In the genomic region with DNA sequence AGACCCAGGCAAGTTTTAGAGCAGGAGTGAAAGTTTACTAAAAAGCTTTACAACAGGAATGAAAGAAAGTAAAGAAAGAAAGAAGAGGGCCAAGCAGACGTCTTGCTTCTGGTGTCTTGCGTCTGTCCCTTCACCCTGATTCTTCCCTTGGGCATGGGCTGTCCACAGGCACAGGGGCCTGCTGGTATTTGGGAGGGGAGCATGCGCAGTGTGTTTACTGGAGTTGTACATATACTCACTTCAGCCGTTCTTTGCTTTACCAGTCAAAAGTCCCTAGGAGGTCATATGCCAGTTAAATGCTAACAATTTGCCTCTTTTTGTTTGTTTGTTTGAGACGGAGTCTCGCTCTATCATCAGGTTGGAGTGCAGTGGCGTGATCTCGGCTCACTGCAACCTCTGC, we compare ENCODE assay signal across 22 cellular contexts.
"Had no signal": no experiment of that assay in that cellular context is flagged by ENCODE, and none has a peak within 500 bp of the region (broad histone marks: within the 10 kb centered on the region; RNA-seq: fewer than 3 reads in every experiment).

No MANE protein-coding gene starts in this region.

- H3K36me3 Mint-ChIP-seq: naive B cell; stimulated activated naive B cell treated with anti-CD40 and anti-IgM and Interleukin-4, amounts not matched to agents 10 μg/mL and 1 μg/mL and 100 μg/mL, for 72 hours had no signal

- DNase-seq: cortex of kidney; dorsolateral prefrontal cortex; effector CD8-positive, alpha-beta T cell; heart right ventricle; hypothalamus; kidney glomerular epithelial cell; naive B cell; spleen; stimulated activated CD4-positive, alpha-beta T cell treated with anti-CD3 and anti-CD28 coated beads, Interleukin-15, amount 100 ng/mL, for 24 hours; stimulated activated CD4-positive, alpha-beta T cell treated with anti-CD3 and anti-CD28 coated beads, Interleukin-1b, Interleukin-23, amount 100 ng/mL, for 48 hours; stimulated activated CD4-positive, alpha-beta T cell treated with anti-CD3 and anti-CD28 coated beads, Interleukin-4, amount 100 ng/mL, for 24 hours; stimulated activated naive B cell treated with anti-CD40 and anti-IgM and Interleukin-4, amounts not matched to agents 10 μg/mL and 1 μg/mL and 100 μg/mL, for 72 hours; stimulated activated naive CD8-positive, alpha-beta T cell treated with anti-CD3 and anti-CD28 coated beads, Interleukin-15, amount 100 ng/mL, for 72 hours; transverse colon had no signal

- H3K4me3 Mint-ChIP-seq: naive B cell; nephron; stimulated activated naive B cell treated with anti-CD40 and anti-IgM and Interleukin-4, amounts not matched to agents 10 μg/mL and 1 μg/mL and 100 μg/mL, for 72 hours; stimulated activated naive CD8-positive, alpha-beta T cell treated with anti-CD3 and anti-CD28 coated beads, Interleukin-15, amount 100 ng/mL, for 72 hours had no signal

- H3K27ac Mint-ChIP-seq: naive B cell; nephron; stimulated activated naive B cell treated with anti-CD40 and anti-IgM and Interleukin-4, amounts not matched to agents 10 μg/mL and 1 μg/mL and 100 μg/mL, for 72 hours; stimulated activated naive CD8-positive, alpha-beta T cell treated with anti-CD3 and anti-CD28 coated beads, Interleukin-15, amount 100 ng/mL, for 72 hours had no signal

- FAIRE-seq: endometrium, frontal cortex, islet of Langerhans had no signal

- H3K9me3 ChIP-seq: thoracic aorta, transverse colon had no signal

- H3K4me1 ChIP-seq: spleen, transverse colon had no signal

- H3K4me3 ChIP-seq: dorsolateral prefrontal cortex, heart right ventricle, spleen, thoracic aorta, transverse colon had no signal

- H3K36me3 ChIP-seq: heart right ventricle, spleen, thoracic aorta, transverse colon had no signal

- H3K27me3 Mint-ChIP-seq: naive B cell; stimulated activated naive B cell treated with anti-CD40 and anti-IgM and Interleukin-4, amounts not matched to agents 10 μg/mL and 1 μg/mL and 100 μg/mL, for 72 hours; stimulated activated naive CD8-positive, alpha-beta T cell treated with anti-CD3 and anti-CD28 coated beads, Interleukin-15, amount 100 ng/mL, for 72 hours had no signal

- ATAC-seq: esophagus mucosa; heart right ventricle; left lobe of liver; sciatic nerve; stimulated activated naive B cell treated with anti-CD40 and anti-IgM and Interleukin-4, amounts not matched to agents 10 μg/mL and 1 μg/mL and 100 μg/mL, for 72 hours; stimulated activated naive CD8-positive, alpha-beta T cell treated with anti-CD3 and anti-CD28 coated beads, Interleukin-15, amount 100 ng/mL, for 72 hours had no signal

- H3K4me1 Mint-ChIP-seq: naive B cell; nephron; stimulated activated naive B cell treated with anti-CD40 and anti-IgM and Interleukin-4, amounts not matched to agents 10 μg/mL and 1 μg/mL and 100 μg/mL, for 72 hours; stimulated activated naive CD8-positive, alpha-beta T cell treated with anti-CD3 and anti-CD28 coated beads, Interleukin-15, amount 100 ng/mL, for 72 hours had no signal

- H3K27me3 ChIP-seq: dorsolateral prefrontal cortex, heart right ventricle, spleen, transverse colon had no signal

- H3K27ac ChIP-seq: dorsolateral prefrontal cortex, heart right ventricle, spleen, thoracic aorta, transverse colon had no signal
